In genomic region chr16:4320571-4321137, GRCh38 we compare ENCODE assay signal across 17 cellular contexts. TPM values are rescaled to one million over a fixed set of nuclear protein-coding genes. Genes with fewer than 3 reads are reported as not detected.
DNase-seq lines count a peak whose midpoint lies in the region; ATAC-seq, FAIRE-seq and TF ChIP-seq lines count a peak whose summit lies in the region.
"Had no signal": no experiment of that assay in that cellular context is flagged by ENCODE, and none has a peak within 500 bp of the region (broad histone marks: within the 10 kb centered on the region; RNA-seq: fewer than 3 reads in every experiment).

No MANE protein-coding gene starts in this region.

- POLR2A ChIA-PET in endothelial cell of umbilical vein (lab: Charles Lee) = no interaction called here

- no peak for ATAC-seq in GM21390 (IDR thresholded peaks at IDR 0.05; ENCODE audit: unreplicated experiment)
- ATAC-seq: activated T-helper 17 cell treated with anti-CD3 and anti-CD28 coated beads, Interleukin-2, amount 50 U/mL, for 72 hours; naive thymus-derived CD4-positive, alpha-beta T cell had no signal

- H3K4me2 ChIP-seq in endothelial cell of umbilical vein (ENCODE audit: insufficient read depth, low read length) = no peak overlapping the region
- H3K4me2 ChIP-seq in osteoblast (ENCODE audit: insufficient read depth, low read length) = peak overlapping the region; percentile 61

- H3K27me3 Mint-ChIP-seq in HFFc6 (ENCODE audit: insufficient read depth) = no peaks in the 10 kb centered on the region; the same call in 1 of the 2 replicates
- H3K27me3 Mint-ChIP-seq: activated T-helper 17 cell treated with anti-CD3 and anti-CD28 coated beads, Interleukin-2, amount 50 U/mL, for 72 hours; progenitor cell of endocrine pancreas had no signal

- H3K27ac Mint-ChIP-seq in HFFc6 = no peak overlapping the region
- H3K27ac Mint-ChIP-seq: activated T-helper 17 cell treated with anti-CD3 and anti-CD28 coated beads, Interleukin-2, amount 50 U/mL, for 72 hours; naive thymus-derived CD4-positive, alpha-beta T cell; progenitor cell of endocrine pancreas; stimulated activated naive CD8-positive, alpha-beta T cell treated with anti-CD3 and anti-CD28 coated beads, Interleukin-15, Interleukin-2, amounts not matched to agents 100 ng/mL and 50 ng/mL, for 24 hours had no signal

- H3K27ac ChIP-seq in endothelial cell of umbilical vein (ENCODE audit: insufficient read depth, low read depth, low read length) (peak overlapping the region; percentile 7), osteoblast (ENCODE audit: low read depth, low read length) (peak overlapping the region; percentile 37), tibial nerve (peak overlapping the region; percentile 23 to 96 (median 77))

- peak overlapping the region; percentile 40 for H3K4me3 ChIP-seq in adipocyte (ENCODE audit: low read length)
- H3K4me3 ChIP-seq in endothelial cell of umbilical vein (replicated peaks in 1 of 3; ENCODE audit: insufficient read depth in 1 of 3, low read depth in 1 of 3, low read length in 3 of 3) = no peak overlapping the region
- no peak overlapping the region for H3K4me3 ChIP-seq in osteoblast (ENCODE audit: insufficient read depth, low read length)
- H3K4me3 ChIP-seq in tibial nerve = peak overlapping the region in 1 of 4 donors; percentile 5

- DNase-seq in adipocyte (ENCODE audit: low read depth) (no peak), endothelial cell of umbilical vein (ENCODE audit: low read depth, low spot score) (no peak), osteoblast (ENCODE audit: insufficient read length, low spot score, missing footprints) (peak; percentile 91), tibial nerve (ENCODE audit: low spot score in 2 of 2) (no peak), activated gamma-delta T cell treated with Interleukin-2 at 50 U/mL for 16 hours (no peak), hepatic stellate cell (ENCODE audit: low spot score) (no peak), HFFc6 (no peak)
- DNase-seq: cortex of kidney; DMS53; HCEC 1CT; naive thymus-derived CD4-positive, alpha-beta T cell; NCI-H187; NCI-H524 had no signal

- H3K4me1 ChIP-seq in adipocyte (ENCODE audit: control insufficient read depth, insufficient read depth, low read length) (peaks cover 57% of the 10 kb centered on the region), endothelial cell of umbilical vein (ENCODE audit: control insufficient read depth, extremely low read depth, insufficient read depth, low read length) (peaks cover 27% of the 10 kb centered on the region), osteoblast (ENCODE audit: insufficient read depth, low read length) (peaks cover 54% of the 10 kb centered on the region), tibial nerve (peaks cover 6 to 93% (median 72%) of the 10 kb centered on the region in 4 donors)

- H3K4me1 Mint-ChIP-seq in HFFc6 (ENCODE audit: low read depth) = peaks cover 28% of the 10 kb centered on the region
- H3K4me1 Mint-ChIP-seq: activated T-helper 17 cell treated with anti-CD3 and anti-CD28 coated beads, Interleukin-2, amount 50 U/mL, for 72 hours had no signal

- no TSS peak for BruUV-seq in endothelial cell of umbilical vein (replicated peaks; lab: Mats Ljungman, UMichigan)

- dilution Hi-C loops in endothelial cell of umbilical vein (cut with MboI; ENCODE audit: extremely low pct_ligation_motif_present, low sequenced_read_pairs) = no loop called here

- TF ChIP-seq EP300 in tibial nerve (IDR thresholded peaks at IDR 0.05) = no peak

- intact Hi-C loops in endothelial cell of umbilical vein (cut with micrococcal nuclease) = no loop called here

- TF ChIP-seq POLR2A in endothelial cell of umbilical vein (IDR thresholded peaks at IDR 0.05; ENCODE audit: low read depth, low read length) (no peak), tibial nerve (IDR thresholded peaks at IDR 0.05) (no peak)

- TF ChIP-seq CTCF in endothelial cell of umbilical vein (IDR thresholded peaks at IDR 0.05; ENCODE audit: extremely low read depth in 1 of 2, insufficient read depth in 1 of 2, low read depth in 1 of 2, low read length in 2 of 2) (no peak), osteoblast (IDR thresholded peaks at IDR 0.05; ENCODE audit: extremely low read depth, low read depth, low read length) (no peak), tibial nerve (IDR thresholded peaks at IDR 0.05) (no peak), HFFc6 (IDR thresholded peaks at IDR 0.05) (no peak)

- WGBS in tibial nerve, 2 donors = 33 to 43% methylated on average over 12 to 16 of the region's 16 CpGs

- H3K9me3 ChIP-seq in adipocyte (ENCODE audit: control insufficient read depth, low read length) (no peaks in the 10 kb centered on the region), endothelial cell of umbilical vein (replicated peaks; ENCODE audit: control insufficient read depth, insufficient read depth, low read length) (no peaks in the 10 kb centered on the region), osteoblast (ENCODE audit: low read depth, low read length) (no peaks in the 10 kb centered on the region), tibial nerve (no peaks in the 10 kb centered on the region)

- H3K9me1 ChIP-seq in endothelial cell of umbilical vein (replicated peaks; ENCODE audit: control insufficient read depth, extremely low read depth, insufficient read depth, low read length) = no peaks in the 10 kb centered on the region

- H3K27me3 ChIP-seq in adipocyte (replicated peaks; ENCODE audit: control insufficient read depth, insufficient read depth, low read length) = no peaks in the 10 kb centered on the region
- no peaks in the 10 kb centered on the region for H3K27me3 ChIP-seq in endothelial cell of umbilical vein (ENCODE audit: control insufficient read depth in 2 of 2, insufficient read depth in 2 of 2, low read length in 2 of 2)
- H3K27me3 ChIP-seq in osteoblast (ENCODE audit: insufficient read depth, low read length) = no peaks in the 10 kb centered on the region
- no peaks in the 10 kb centered on the region for H3K27me3 ChIP-seq in tibial nerve

- CTCF ChIA-PET in endothelial cell of umbilical vein (lab: Charles Lee) = interaction anchor here (1.2 kb wide), 1 partner anchor 10 kb away, joined by 3 read pairs; no protein-coding TSS in a partner anchor

- no peaks in the 10 kb centered on the region for H3K36me3 ChIP-seq in adipocyte (ENCODE audit: control insufficient read depth, insufficient read depth, low read length, severe bottlenecking)
- H3K36me3 ChIP-seq in endothelial cell of umbilical vein (ENCODE audit: control insufficient read depth in 2 of 2, extremely low read depth in 1 of 2, insufficient read depth in 2 of 2, low read length in 2 of 2) = no peaks in the 10 kb centered on the region
- H3K36me3 ChIP-seq in osteoblast (ENCODE audit: insufficient read depth, low read length) = no peaks in the 10 kb centered on the region
- no peaks in the 10 kb centered on the region for H3K36me3 ChIP-seq in tibial nerve

- H3K79me2 ChIP-seq in endothelial cell of umbilical vein (ENCODE audit: control insufficient read depth, insufficient read depth, low read length) (peaks cover 70% of the 10 kb centered on the region), osteoblast (ENCODE audit: insufficient read depth, low read length) (peaks cover 94% of the 10 kb centered on the region)

- peak; percentile 62 for FAIRE-seq in endothelial cell of umbilical vein (lab: Jason Lieb, UNC)

- H2AFZ ChIP-seq in endothelial cell of umbilical vein (ENCODE audit: low read depth, low read length) = no peak overlapping the region
- H2AFZ ChIP-seq in osteoblast (ENCODE audit: low read length) = no peak overlapping the region

- no peaks in the 10 kb centered on the region for H4K20me1 ChIP-seq in endothelial cell of umbilical vein (replicated peaks; ENCODE audit: control insufficient read depth, extremely low read depth, insufficient read depth, low read length)
- H4K20me1 ChIP-seq in osteoblast (ENCODE audit: insufficient read depth, low read length) = peaks cover 80% of the 10 kb centered on the region

- H3K36me3 Mint-ChIP-seq in HFFc6 (ENCODE audit: low read depth) = no peaks in the 10 kb centered on the region
- H3K36me3 Mint-ChIP-seq: naive thymus-derived CD4-positive, alpha-beta T cell had no signal

- no peaks in the 10 kb centered on the region for H3K9me3 Mint-ChIP-seq in HFFc6
- H3K9me3 Mint-ChIP-seq: activated T-helper 17 cell treated with anti-CD3 and anti-CD28 coated beads, Interleukin-2, amount 50 U/mL, for 72 hours; naive thymus-derived CD4-positive, alpha-beta T cell; stimulated activated naive CD8-positive, alpha-beta T cell treated with anti-CD3 and anti-CD28 coated beads, Interleukin-15, Interleukin-2, amounts not matched to agents 100 ng/mL and 50 ng/mL, for 24 hours had no signal

- H3K4me3 Mint-ChIP-seq in HFFc6 = no peak overlapping the region
- H3K4me3 Mint-ChIP-seq: activated T-helper 17 cell treated with anti-CD3 and anti-CD28 coated beads, Interleukin-2, amount 50 U/mL, for 72 hours; naive thymus-derived CD4-positive, alpha-beta T cell; stimulated activated naive CD8-positive, alpha-beta T cell treated with anti-CD3 and anti-CD28 coated beads, Interleukin-15, Interleukin-2, amounts not matched to agents 100 ng/mL and 50 ng/mL, for 24 hours had no signal

- peak overlapping the region; percentile 62 for H3K9ac ChIP-seq in adipocyte (ENCODE audit: low read length)
- no peak overlapping the region for H3K9ac ChIP-seq in endothelial cell of umbilical vein (replicated peaks; ENCODE audit: extremely low read depth, insufficient read depth, low read length)

RNA-seq across cellular contexts. Expression of gene GLIS2, which starts 4.8 kb away (rescaled TPM):
- total RNA-seq in endothelial cell of umbilical vein = 10.1 and 11.3 TPM in 2 replicates
- 4.6 and 5.1 TPM in 2 replicates for polyA plus RNA-seq in endothelial cell of umbilical vein
- polyA plus RNA-seq in endothelial cell of umbilical vein (2011; cell fraction: cytosol; rRNA removed) = 5.2 and 7.1 TPM in 2 replicates
- polyA plus RNA-seq in endothelial cell of umbilical vein (2011; cell fraction: nucleus; rRNA removed) = 4.7 and 5.8 TPM in 2 replicates
- 7.3 and 11.8 TPM in 2 replicates for polyA plus RNA-seq in endothelial cell of umbilical vein (2012)
- polyA minus RNA-seq in endothelial cell of umbilical vein = 2.0 and 3.2 TPM in 2 replicates
- polyA minus RNA-seq in endothelial cell of umbilical vein (2011; cell fraction: cytosol; rRNA and poly(A)+ RNA removed) = 7.5 TPM
- polyA minus RNA-seq in endothelial cell of umbilical vein (2011; cell fraction: nucleus; rRNA and poly(A)+ RNA removed) = 1.0 and 2.9 TPM in 2 replicates
- total RNA-seq in osteoblast = 5.0 and 5.4 TPM in 2 replicates
- 10 to 100 TPM in 3 of 4 donors, 1 to 10 TPM in 1; 9.0 to 11.1 (median 10.8) TPM for total RNA-seq in tibial nerve
- total RNA-seq in HFFc6 (2021; fragmentation: NEBNext Ultra II Directional; extraction: Animal tissue kit (Norgen Biotek cat#: 25700)) = 10 to 100 TPM; 21.9 to 26.0 (median 23.5) TPM
- polyA plus RNA-seq: naive thymus-derived CD4-positive, alpha-beta T cell had no signal

RNA-seq across cellular contexts. Expression of gene PAM16, which starts 30.5 kb away (rescaled TPM):
- total RNA-seq in endothelial cell of umbilical vein = 35.8 and 40.0 TPM in 2 replicates
- polyA plus RNA-seq in endothelial cell of umbilical vein = 67.2 and 76.2 TPM in 2 replicates
- polyA plus RNA-seq in endothelial cell of umbilical vein (2011; cell fraction: cytosol; rRNA removed) = 44.4 and 44.5 TPM in 2 replicates
- 29.7 and 31.7 TPM in 2 replicates for polyA plus RNA-seq in endothelial cell of umbilical vein (2011; cell fraction: nucleus; rRNA removed)
- 30.5 and 35.6 TPM in 2 replicates for polyA plus RNA-seq in endothelial cell of umbilical vein (2012)
- polyA minus RNA-seq in endothelial cell of umbilical vein = 13.0 and 13.5 TPM in 2 replicates
- 10.9 TPM for polyA minus RNA-seq in endothelial cell of umbilical vein (2011; cell fraction: cytosol; rRNA and poly(A)+ RNA removed)
- polyA minus RNA-seq in endothelial cell of umbilical vein (2011; cell fraction: nucleus; rRNA and poly(A)+ RNA removed) = 10.6 and 12.3 TPM in 2 replicates
- total RNA-seq in osteoblast = 17.4 and 18.6 TPM in 2 replicates
- total RNA-seq in tibial nerve = 10 to 100 TPM; 45.1 to 95.1 (median 60.7) TPM
- 10 to 100 TPM; 44.9 to 50.8 (median 46.1) TPM for total RNA-seq in HFFc6 (2021; fragmentation: NEBNext Ultra II Directional; extraction: Animal tissue kit (Norgen Biotek cat#: 25700))

RNA-seq across cellular contexts. Expression of gene TFAP4, which starts 47.8 kb away (rescaled TPM):
- total RNA-seq in endothelial cell of umbilical vein (11.1 and 12.4 TPM in 2 replicates), osteoblast (6.5 and 9.1 TPM in 2 replicates), tibial nerve (10 to 100 TPM in 2 of 4 donors, 1 to 10 TPM in 2; 6.9 to 16.8 (median 11.7) TPM)
- 3.0 and 3.4 TPM in 2 replicates for polyA plus RNA-seq in endothelial cell of umbilical vein
- polyA plus RNA-seq in endothelial cell of umbilical vein (2011; cell fraction: cytosol; rRNA removed) = 3.9 and 5.0 TPM in 2 replicates
- polyA plus RNA-seq in endothelial cell of umbilical vein (2011; cell fraction: nucleus; rRNA removed) = 6.1 TPM in 2 replicates
- 3.6 and 5.8 TPM in 2 replicates for polyA plus RNA-seq in endothelial cell of umbilical vein (2012)
- polyA minus RNA-seq in endothelial cell of umbilical vein = 5.3 and 12.7 TPM in 2 replicates
- 46.0 TPM for polyA minus RNA-seq in endothelial cell of umbilical vein (2011; cell fraction: cytosol; rRNA and poly(A)+ RNA removed)
- polyA minus RNA-seq in endothelial cell of umbilical vein (2011; cell fraction: nucleus; rRNA and poly(A)+ RNA removed) = 2.6 and 3.7 TPM in 2 replicates
- 10 to 100 TPM in 3 of 6 experiments, 1 to 10 TPM in 3; 8.3 to 11.7 (median 10.1) TPM for total RNA-seq in HFFc6 (2021; fragmentation: NEBNext Ultra II Directional; extraction: Animal tissue kit (Norgen Biotek cat#: 25700))

RNA-seq across cellular contexts. Expression of gene VASN, which starts 51.0 kb away (rescaled TPM):
- total RNA-seq in endothelial cell of umbilical vein (0.14 and 0.42 TPM in 2 replicates), osteoblast (202 and 217 TPM in 2 replicates), tibial nerve (10 to 100 TPM; 31.0 to 58.1 (median 32.9) TPM)
- 0.41 and 0.57 TPM in 2 replicates for polyA plus RNA-seq in endothelial cell of umbilical vein
- 0.09 and 0.13 TPM in 2 replicates for polyA plus RNA-seq in endothelial cell of umbilical vein (2011; cell fraction: cytosol; rRNA removed)
- polyA plus RNA-seq in endothelial cell of umbilical vein (2011; cell fraction: nucleus; rRNA removed) = 0.11 and 0.18 TPM in 2 replicates
- 0.11 and 0.20 TPM in 2 replicates for polyA plus RNA-seq in endothelial cell of umbilical vein (2012)
- polyA minus RNA-seq in endothelial cell of umbilical vein = 0.08 and 0.32 TPM in 2 replicates
- 1.3 TPM for polyA minus RNA-seq in endothelial cell of umbilical vein (2011; cell fraction: cytosol; rRNA and poly(A)+ RNA removed)
- 0.29 and 0.43 TPM in 2 replicates for polyA minus RNA-seq in endothelial cell of umbilical vein (2011; cell fraction: nucleus; rRNA and poly(A)+ RNA removed)
- total RNA-seq in HFFc6 (2021; fragmentation: NEBNext Ultra II Directional; extraction: Animal tissue kit (Norgen Biotek cat#: 25700)) = 100 to 1,000 TPM in 4 of 6 experiments, 10 to 100 TPM in 2; 92.0 to 131 (median 103) TPM

Comparison
In these comparisons a context has a peak if more than half of its experiments do, and no peak if none do; other contexts are left out.
1. H3K27ac ChIP-seq: peak in every context shown above with its lines; median percentile 77 in tibial nerve; 37 in osteoblast; 7 in endothelial cell of umbilical vein.